ENCODE assay signal across 8 cellular contexts in the genomic region with DNA sequence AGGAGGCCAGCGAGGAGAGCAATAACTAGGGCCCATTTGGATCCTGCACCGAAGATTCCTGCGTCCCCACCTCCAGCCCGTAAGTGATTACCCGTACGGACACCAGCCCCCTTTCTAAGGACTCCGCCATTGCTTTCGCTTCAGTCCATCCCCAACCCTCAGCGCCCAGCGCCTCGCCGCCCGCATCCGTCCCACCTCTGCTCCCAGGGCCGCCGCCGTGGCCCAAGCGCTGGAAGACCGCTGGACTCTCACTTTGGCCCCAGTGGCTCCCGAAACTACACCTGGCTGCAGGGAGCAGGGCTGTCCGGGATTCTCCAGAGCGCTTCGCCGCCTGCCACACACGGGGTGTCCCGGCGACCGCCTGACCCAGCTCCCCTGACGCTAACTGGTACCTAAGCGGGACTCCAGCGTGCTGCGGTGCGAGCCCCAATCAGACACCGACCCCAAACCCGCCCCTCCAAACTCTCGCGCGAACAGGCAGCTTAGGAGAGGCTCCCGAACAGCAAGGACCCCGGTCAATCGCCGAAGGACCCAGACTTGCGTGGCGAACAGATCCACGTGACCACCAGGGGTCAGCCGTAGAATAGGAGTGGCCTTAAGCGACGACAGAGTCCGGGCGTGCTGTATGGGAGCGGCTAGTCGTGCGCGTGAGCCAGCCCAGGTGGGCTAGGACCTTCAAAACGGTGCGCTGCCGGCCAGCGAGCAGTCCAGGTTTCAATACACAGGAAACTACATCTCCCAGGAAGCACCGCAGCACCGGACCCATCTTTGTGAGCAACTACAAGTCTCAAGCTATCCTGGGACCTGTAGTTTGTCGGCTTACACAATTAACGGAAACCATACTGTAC. TPM values are rescaled to one million over a fixed set of nuclear protein-coding genes. Genes with fewer than 3 reads are reported as not detected.
DNase-seq lines count a peak whose midpoint lies in the region; ATAC-seq and TF ChIP-seq lines count a peak whose summit lies in the region.

Gene CNPY2 (minus strand): TSS at position 363 of the 848 bp plus-strand sequence. CDS start 771 bp downstream, outside the sequence.

- H3K27me3 ChIP-seq in breast epithelium (no peaks in the 10 kb centered on the region), iPS-20b (ENCODE audit: insufficient read depth, low read length) (no peaks in the 10 kb centered on the region)

- DNase-seq in ACHN (peak; percentile 100), NCI-H2196 treated with DMSO at 0.1 percent for 48 hours (lab: John Stamatoyannopoulos, UW; ENCODE audit: unreplicated experiment) (peak; percentile 96), breast epithelium (ENCODE audit: low spot score in 2 of 2) (peak; percentile 91 to 95)

- H3K4me3 ChIP-seq in breast epithelium, result peak within 1 kb of the TSS; percentile 72 to 89 (median 87)
- peak within 1 kb of the TSS; percentile 96 for H3K4me3 ChIP-seq in iPS-20b (ENCODE audit: low read length)
- H3K4me3 ChIP-seq in skin epidermis, result peak within 1 kb of the TSS; percentile 67 to 93 (median 89)

- H3K9me3 ChIP-seq in breast epithelium, result no peaks in the 10 kb centered on the region
- H3K9me3 ChIP-seq in iPS-20b (ENCODE audit: insufficient read depth, low read depth, low read length), result no peaks in the 10 kb centered on the region

- peak; percentile 38 for TF ChIP-seq POLR2A in breast epithelium (IDR thresholded peaks at IDR 0.05)

- in situ Hi-C loops in ACHN (cut with HindIII; ENCODE audit: low pct_ligation_motif_present, low pct_unique_long_range_greater_than_20kb, low sequenced_read_pairs), result no loop called here

- ATAC-seq in GM18870 (IDR thresholded peaks at IDR 0.05; ENCODE audit: unreplicated experiment), result peak; percentile 89
- ATAC-seq in HG03135 (IDR thresholded peaks at IDR 0.05; ENCODE audit: unreplicated experiment), result peak; percentile 92

- H3K36me3 ChIP-seq in breast epithelium, result no peaks in the 10 kb centered on the region
- H3K36me3 ChIP-seq in iPS-20b (ENCODE audit: insufficient read depth, low read depth, low read length), result peaks cover 43% of the 10 kb centered on the region

- peak within 1 kb of the TSS; percentile 99 for H3K9ac ChIP-seq in iPS-20b (ENCODE audit: low read depth, low read length)

- TF ChIP-seq CTCF in VCaP (conservative IDR thresholded peaks at IDR 0.05) (peak; percentile 40), breast epithelium (IDR thresholded peaks at IDR 0.05) (peak in 2 of 3 donors; percentile 31 to 42)

- intact Hi-C loops in breast epithelium (cut with DNase I; ENCODE audit: low total_unique reads), result no loop called here

- peak within 1 kb of the TSS; percentile 99 for H3K27ac ChIP-seq in VCaP
- H3K27ac ChIP-seq in breast epithelium, result peak within 1 kb of the TSS; percentile 94
- peak within 1 kb of the TSS; percentile 65 for H3K27ac ChIP-seq in iPS-20b (ENCODE audit: low read length)
- H3K27ac ChIP-seq in skin epidermis, result peak within 1 kb of the TSS; percentile 79 to 99 (median 95)

- peaks cover 5 to 7% of the 10 kb centered on the region in 2 donors for H3K4me1 ChIP-seq in breast epithelium
- peaks cover 7% of the 10 kb centered on the region for H3K4me1 ChIP-seq in iPS-20b (ENCODE audit: insufficient read depth, low read length)

RNA-seq across cellular contexts. Expression of gene CNPY2, which starts in this region (rescaled TPM):
- 10 to 100 TPM; 69.9 to 86.1 (median 85.9) TPM for total RNA-seq in breast epithelium

Comparison
In these comparisons a context has a peak if more than half of its experiments do, and no peak if none do; other contexts are left out.
1. Peak in every context shown above with its lines: DNase-seq, ATAC-seq, H3K4me3 ChIP-seq and H3K27ac ChIP-seq.